ENCODE assay signal across 3 cellular contexts in genomic region chr20:31923388-31924271, GRCh38.
TF ChIP-seq lines count a peak whose summit lies in the region.

No MANE protein-coding gene starts in this region.

TF ChIP-seq in SK-N-SH, 30 proteins besides CTCF, POLR2A, EP300 and RAD21 (continued from another document and continues in another):
- no peak for TF ChIP-seq IRF3 (IDR thresholded peaks at IDR 0.05; ENCODE audit: low read depth, low read length)
- TF ChIP-seq POLR2AphosphoS5 (IDR thresholded peaks at IDR 0.05; ENCODE audit: low read depth, low read length), result no peak
- TF ChIP-seq CHD2 (IDR thresholded peaks at IDR 0.05; ENCODE audit: low read length, partially characterized antibody), result no peak
- no peak for TF ChIP-seq PBX3 (IDR thresholded peaks at IDR 0.05)
- TF ChIP-seq ELF1 (IDR thresholded peaks at IDR 0.05), result no peak
- no peak for TF ChIP-seq SMC3 (IDR thresholded peaks at IDR 0.05; ENCODE audit: low read depth, low read length)
- no peak for TF ChIP-seq MEF2A (IDR thresholded peaks at IDR 0.05; ENCODE audit: borderline replicate concordance, low read depth)
- TF ChIP-seq EZH2phosphoT487 (IDR thresholded peaks at IDR 0.05; ENCODE audit: borderline replicate concordance, low read depth), result no peak
- TF ChIP-seq RFX5 (IDR thresholded peaks at IDR 0.05; ENCODE audit: low read length), result no peak
- no peak for TF ChIP-seq MXI1 (IDR thresholded peaks at IDR 0.05; ENCODE audit: low read depth, low read length)
- no peak for TF ChIP-seq GATA2 (CRISPR knock-in tag; IDR thresholded peaks at IDR 0.05)
- no peak for TF ChIP-seq REST (IDR thresholded peaks at IDR 0.05; ENCODE audit: low read depth, low read length)
- no peak for TF ChIP-seq RCOR1 (IDR thresholded peaks at IDR 0.05; ENCODE audit: low read length)

TF ChIP-seq in SK-N-SH treated with all-trans-retinoic acid at 6 μM for 48 hours, 23 proteins besides CTCF, POLR2A, EP300 and RAD21 (continued from another document):
- TF ChIP-seq CREB5 (CRISPR knock-in tag; IDR thresholded peaks at IDR 0.05; ENCODE audit: low read depth), result no peak
- no peak for TF ChIP-seq ZNF70 (CRISPR knock-in tag; IDR thresholded peaks at IDR 0.05)
- TF ChIP-seq ZFP3 (CRISPR knock-in tag; IDR thresholded peaks at IDR 0.05), result no peak
- TF ChIP-seq TSHZ2 (CRISPR knock-in tag; IDR thresholded peaks at IDR 0.05), result no peak
- no peak for TF ChIP-seq OSR1 (CRISPR knock-in tag; IDR thresholded peaks at IDR 0.05)
- no peak for TF ChIP-seq TOX (CRISPR knock-in tag; IDR thresholded peaks at IDR 0.05; ENCODE audit: borderline replicate concordance)

TF ChIP-seq in GM23338, 12 proteins besides CTCF, POLR2A, EP300 and RAD21 (continued from another document):
- TF ChIP-seq REST (IDR thresholded peaks at IDR 0.05; ENCODE audit: unreplicated experiment) (no peak), EZH2phosphoT487 (IDR thresholded peaks at IDR 0.05; ENCODE audit: unreplicated experiment) (no peak), ZNF114 (CRISPR knock-in tag; IDR thresholded peaks at IDR 0.05) (no peak), EZH2 (IDR thresholded peaks at IDR 0.05; ENCODE audit: low read depth, unreplicated experiment) (no peak)
TF ChIP-seq in GM23338: peak in this region for 0.
